11 cellular contexts compared by ENCODE assay signal in the genomic region with DNA sequence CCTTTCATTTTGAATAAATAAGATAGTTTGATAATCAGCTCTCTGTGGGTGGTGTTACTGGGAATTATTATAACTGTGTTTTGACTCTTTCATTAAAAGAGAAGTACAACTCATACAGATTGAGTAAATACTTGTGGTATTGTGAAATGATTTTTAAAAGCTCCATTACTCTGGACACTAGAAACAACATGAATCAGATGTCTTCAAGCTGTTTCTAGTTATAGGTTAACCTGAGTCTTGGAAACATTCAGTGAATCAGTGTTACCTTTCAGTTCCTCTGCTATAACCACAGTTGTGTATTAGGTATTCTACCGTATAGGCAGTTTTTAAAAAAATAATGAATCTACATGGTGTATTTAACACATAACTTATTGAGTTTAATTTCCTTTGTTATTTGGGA.
A peak's percentile ranks its signal among the peaks of the same experiment; 100 is the strongest.
DNase-seq lines count a peak whose midpoint lies in the region; ATAC-seq and TF ChIP-seq lines count a peak whose summit lies in the region.
"Had no signal": no experiment of that assay in that cellular context is flagged by ENCODE, and none has a peak within 500 bp of the region (broad histone marks: within the 10 kb centered on the region; RNA-seq: fewer than 3 reads in every experiment).

No MANE protein-coding gene starts in this region.

- no peaks in the 10 kb centered on the region for H3K9me3 ChIP-seq in DND-41 (ENCODE audit: insufficient read depth, low read length, severe bottlenecking)
- H3K9me3 ChIP-seq in SJCRH30 (replicated peaks): no peaks in the 10 kb centered on the region

- no peak overlapping the region for H3K9ac ChIP-seq in DND-41 (ENCODE audit: low read depth, low read length)

- DNase-seq in DND-41: no peak
- peak; percentile 9 for DNase-seq in MV-4-11 (lab: John Stamatoyannopoulos, UW)
- DNase-seq in kidney epithelial cell (ENCODE audit: low read depth): peak; percentile 82
- no peak for DNase-seq in NCI-H1092 (lab: John Stamatoyannopoulos, UW)
- DNase-seq in ecto neural progenitor cell (ENCODE audit: low spot score): no peak
- no peak for DNase-seq in SHP77 (lab: John Stamatoyannopoulos, UW)
- DNase-seq in SJCRH30: no peak
- DNase-seq: left cardiac atrium had no signal

- H4K20me1 ChIP-seq in DND-41 (ENCODE audit: insufficient read depth, low read length): no peaks in the 10 kb centered on the region

- TF ChIP-seq CTCF in DND-41 (IDR thresholded peaks at IDR 0.05; ENCODE audit: borderline replicate concordance, extremely low read depth, low read length, poor library complexity, severe bottlenecking) (no peak), kidney epithelial cell (IDR thresholded peaks at IDR 0.05; ENCODE audit: insufficient read depth, low read length, poor library complexity, severe bottlenecking) (no peak)

- H3K79me2 ChIP-seq in DND-41 (ENCODE audit: insufficient read depth, low read length): no peaks in the 10 kb centered on the region

- ATAC-seq in DND-41 (ENCODE audit: insufficient read depth, low read depth): no peak
- ATAC-seq in GM21367 (IDR thresholded peaks at IDR 0.05; ENCODE audit: unreplicated experiment): peak; percentile 49
- ATAC-seq: K562 had no signal

- H3K36me3 ChIP-seq in DND-41 (ENCODE audit: insufficient read depth, low read length) (no peaks in the 10 kb centered on the region), kidney epithelial cell (ENCODE audit: control insufficient read depth, insufficient read depth, low read length) (no peaks in the 10 kb centered on the region), SJCRH30 (no peaks in the 10 kb centered on the region)
- H3K36me3 ChIP-seq: cardiac muscle cell had no signal

- H3K27me3 ChIP-seq in DND-41 (ENCODE audit: insufficient read depth, low read length, poor library complexity) (no peaks in the 10 kb centered on the region), kidney epithelial cell (ENCODE audit: control insufficient read depth, insufficient read depth, low read length) (no peaks in the 10 kb centered on the region), SJCRH30 (no peaks in the 10 kb centered on the region)
- H3K27me3 ChIP-seq: cardiac muscle cell had no signal

- H3K4me3 ChIP-seq in DND-41 (ENCODE audit: low read depth in 1 of 2, low read length in 2 of 2) (no peak overlapping the region), kidney epithelial cell (ENCODE audit: low read depth, low read length) (no peak overlapping the region), SJCRH30 (no peak overlapping the region)
- H3K4me3 ChIP-seq: cardiac muscle cell, K562 had no signal

- H3K4me1 ChIP-seq in DND-41 (ENCODE audit: insufficient read depth, low read length) (peaks cover 59% of the 10 kb centered on the region), SJCRH30 (no peaks in the 10 kb centered on the region)

- H2AFZ ChIP-seq in DND-41 (ENCODE audit: low read depth, low read length): no peak overlapping the region

- H3K27ac ChIP-seq in DND-41 (ENCODE audit: low read length) (peak overlapping the region; percentile 49; the same call in 1 of the 2 replicates), SJCRH30 (no peak overlapping the region)
- H3K27ac ChIP-seq: cardiac muscle cell had no signal

- H3K4me2 ChIP-seq in DND-41 (ENCODE audit: insufficient read depth, low read length): no peak overlapping the region

Comparison
In these comparisons a context has a peak if more than half of its experiments do, and no peak if none do; other contexts are left out.
1. DNase-seq: peak in MV-4-11 (single experiment) and kidney epithelial cell (single experiment); none in DND-41 (single experiment), NCI-H1092 (single experiment), ecto neural progenitor cell (single experiment), SHP77 (0 of 2) and SJCRH30 (0 of 2).